Comparison of ENCODE assay signal across 8 cellular contexts in genomic region chr9:126702501-126703329, GRCh38.
A peak's percentile ranks its signal among the peaks of the same experiment; 100 is the strongest.
DNase-seq lines count a peak whose midpoint lies in the region; ATAC-seq and TF ChIP-seq lines count a peak whose summit lies in the region.

No MANE protein-coding gene starts in this region.

- H2BK120ac ChIP-seq in neuronal stem cell (ENCODE audit: low read depth, low read length): peak overlapping the region; percentile 27

- H3K9me3 ChIP-seq in neuronal stem cell (replicated peaks in 1 of 2; ENCODE audit: control insufficient read depth in 2 of 2, insufficient read depth in 1 of 2, low read depth in 1 of 2, low read length in 2 of 2): no peaks in the 10 kb centered on the region

- H2BK15ac ChIP-seq in neuronal stem cell (ENCODE audit: low read length): peak overlapping the region; percentile 1

- H3K9ac ChIP-seq in neuronal stem cell (ENCODE audit: low read depth, low read length, poor library complexity): no peak overlapping the region

- no peak overlapping the region for H4K8ac ChIP-seq in neuronal stem cell (ENCODE audit: low read depth, low read length)

- peak overlapping the region; percentile 25 for H3K14ac ChIP-seq in neuronal stem cell (ENCODE audit: low read length)

- peak overlapping the region; percentile 78 for H2AK5ac ChIP-seq in neuronal stem cell (ENCODE audit: low read depth, low read length)

- H3K18ac ChIP-seq in neuronal stem cell (ENCODE audit: low read length): peak overlapping the region; percentile 92

- H2AFZ ChIP-seq in neuronal stem cell (ENCODE audit: low read length): no peak overlapping the region

- H3K36me3 ChIP-seq in neuronal stem cell (replicated peaks in 1 of 2; ENCODE audit: control insufficient read depth in 2 of 2, insufficient read depth in 2 of 2, low read length in 2 of 2): no peaks in the 10 kb centered on the region

- POLR2A ChIA-PET in RWPE1 (lab: Yijun Ruan, JAX; ENCODE audit: low non-redundant PET): no interaction called here

- no peak overlapping the region for H3K23ac ChIP-seq in neuronal stem cell (ENCODE audit: low read depth, low read length, poor library complexity)

- H2BK12ac ChIP-seq in neuronal stem cell (ENCODE audit: low read length): peak overlapping the region; percentile 77

- H3K4me1 ChIP-seq in neuronal stem cell (ENCODE audit: control insufficient read depth in 2 of 2, insufficient read depth in 1 of 2, low read depth in 1 of 2, low read length in 2 of 2): peaks cover 0 to 28% of the 10 kb centered on the region in 2 donors

- ATAC-seq in HG03097 (IDR thresholded peaks at IDR 0.05; ENCODE audit: low FRiP score, unreplicated experiment): no peak

- H3K4me2 ChIP-seq in neuronal stem cell (ENCODE audit: insufficient read depth, low read length, poor library complexity, severe bottlenecking): no peak overlapping the region

- H3K4me3 ChIP-seq in GM12875 (ENCODE audit: low read depth, low read length) (no peak overlapping the region), coronary artery (no peak overlapping the region), neuronal stem cell (ENCODE audit: low read length in 2 of 2) (no peak overlapping the region)

- peak overlapping the region; percentile 30 for H2BK5ac ChIP-seq in neuronal stem cell (ENCODE audit: low read length)

- TF ChIP-seq CTCF in GM12875 (IDR thresholded peaks at IDR 0.05; ENCODE audit: borderline replicate concordance, insufficient read depth, low read depth, low read length): peak; percentile 81
- TF ChIP-seq CTCF in RWPE1 (conservative IDR thresholded peaks at IDR 0.05; ENCODE audit: low read depth): peak; percentile 83
- TF ChIP-seq CTCF in coronary artery (IDR thresholded peaks at IDR 0.05): peak; percentile 20

- no peak overlapping the region for H4K91ac ChIP-seq in neuronal stem cell (ENCODE audit: low read depth, low read length, poor library complexity)

- no peak overlapping the region for H3K4ac ChIP-seq in neuronal stem cell (ENCODE audit: low read length)

- no peak overlapping the region for H3K27ac ChIP-seq in RWPE1
- no peak overlapping the region for H3K27ac ChIP-seq in coronary artery
- H3K27ac ChIP-seq in neuronal stem cell (replicated peaks; ENCODE audit: low read length): peak overlapping the region; percentile 14

- H3K79me1 ChIP-seq in neuronal stem cell (ENCODE audit: low read depth, low read length): no peaks in the 10 kb centered on the region

- CTCF ChIA-PET in RWPE1 (lab: Yijun Ruan, JAX): interaction anchor here (0.5 to 8.7 kb wide), 21 partner anchors 8 to 229 kb away, joined by 3 to 231 read pairs (median 3); no protein-coding TSS in a partner anchor

- peaks cover 0 to 68% (median 26%) of the 10 kb centered on the region in 3 experiments for H3K27me3 ChIP-seq in neuronal stem cell (ENCODE audit: control insufficient read depth in 3 of 3, insufficient read depth in 3 of 3, low read depth in 1 of 3, low read length in 3 of 3)

- DNase-seq in RWPE1 (ENCODE audit: low spot score) (peak; percentile 56), coronary artery (ENCODE audit: low spot score) (peak; percentile 65), neuronal stem cell (ENCODE audit: low spot score) (no peak), Ammon's horn (ENCODE audit: low spot score) (no peak), COR-L47 (lab: John Stamatoyannopoulos, UW) (no peak), GM19240 (ENCODE audit: insufficient read length, low spot score) (no peak)

- no CpG with 5 or more reads among the region's 22 CpGs for WGBS in neuronal stem cell (ENCODE audit: extremely low coverage in 2 of 2, insufficient read length in 2 of 2, insufficient replicate concordance in 1 of 2), 2 donors

Comparison
In these comparisons a context has a peak if more than half of its experiments do, and no peak if none do; other contexts are left out.
1. CTCF ChIP-seq: peak in every context shown above with its lines; median percentile 83 in RWPE1; 81 in GM12875; 20 in coronary artery.
2. DNase-seq: peak in RWPE1 (single experiment) and coronary artery (single experiment); none in neuronal stem cell (single experiment), Ammon's horn (single experiment), COR-L47 (single experiment) and GM19240 (single experiment).